In the genomic region with DNA sequence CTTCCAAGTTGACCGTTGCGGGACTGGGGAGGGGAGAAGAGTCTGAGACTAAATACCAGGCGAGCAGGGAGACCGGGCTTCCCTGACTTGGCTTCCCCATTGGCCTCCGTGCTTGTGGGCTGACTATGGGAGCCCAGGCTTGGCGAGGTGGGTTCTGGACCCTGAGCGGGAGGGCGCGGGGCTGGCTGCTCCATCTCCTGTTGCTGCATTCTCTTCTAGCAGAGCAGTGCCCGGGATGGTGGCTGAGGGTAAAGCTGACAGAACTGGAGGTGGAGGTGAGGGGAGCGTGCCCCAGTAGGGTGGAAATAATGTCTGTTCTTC, we compare ENCODE assay signal across 1 cellular context.
TF ChIP-seq lines count a peak whose summit lies in the region.

No MANE protein-coding gene starts in this region.

TF ChIP-seq in WTC11, 78 proteins besides CTCF, POLR2A, EP300 and RAD21 (continued from another document):
- TF ChIP-seq, protein P1, sequence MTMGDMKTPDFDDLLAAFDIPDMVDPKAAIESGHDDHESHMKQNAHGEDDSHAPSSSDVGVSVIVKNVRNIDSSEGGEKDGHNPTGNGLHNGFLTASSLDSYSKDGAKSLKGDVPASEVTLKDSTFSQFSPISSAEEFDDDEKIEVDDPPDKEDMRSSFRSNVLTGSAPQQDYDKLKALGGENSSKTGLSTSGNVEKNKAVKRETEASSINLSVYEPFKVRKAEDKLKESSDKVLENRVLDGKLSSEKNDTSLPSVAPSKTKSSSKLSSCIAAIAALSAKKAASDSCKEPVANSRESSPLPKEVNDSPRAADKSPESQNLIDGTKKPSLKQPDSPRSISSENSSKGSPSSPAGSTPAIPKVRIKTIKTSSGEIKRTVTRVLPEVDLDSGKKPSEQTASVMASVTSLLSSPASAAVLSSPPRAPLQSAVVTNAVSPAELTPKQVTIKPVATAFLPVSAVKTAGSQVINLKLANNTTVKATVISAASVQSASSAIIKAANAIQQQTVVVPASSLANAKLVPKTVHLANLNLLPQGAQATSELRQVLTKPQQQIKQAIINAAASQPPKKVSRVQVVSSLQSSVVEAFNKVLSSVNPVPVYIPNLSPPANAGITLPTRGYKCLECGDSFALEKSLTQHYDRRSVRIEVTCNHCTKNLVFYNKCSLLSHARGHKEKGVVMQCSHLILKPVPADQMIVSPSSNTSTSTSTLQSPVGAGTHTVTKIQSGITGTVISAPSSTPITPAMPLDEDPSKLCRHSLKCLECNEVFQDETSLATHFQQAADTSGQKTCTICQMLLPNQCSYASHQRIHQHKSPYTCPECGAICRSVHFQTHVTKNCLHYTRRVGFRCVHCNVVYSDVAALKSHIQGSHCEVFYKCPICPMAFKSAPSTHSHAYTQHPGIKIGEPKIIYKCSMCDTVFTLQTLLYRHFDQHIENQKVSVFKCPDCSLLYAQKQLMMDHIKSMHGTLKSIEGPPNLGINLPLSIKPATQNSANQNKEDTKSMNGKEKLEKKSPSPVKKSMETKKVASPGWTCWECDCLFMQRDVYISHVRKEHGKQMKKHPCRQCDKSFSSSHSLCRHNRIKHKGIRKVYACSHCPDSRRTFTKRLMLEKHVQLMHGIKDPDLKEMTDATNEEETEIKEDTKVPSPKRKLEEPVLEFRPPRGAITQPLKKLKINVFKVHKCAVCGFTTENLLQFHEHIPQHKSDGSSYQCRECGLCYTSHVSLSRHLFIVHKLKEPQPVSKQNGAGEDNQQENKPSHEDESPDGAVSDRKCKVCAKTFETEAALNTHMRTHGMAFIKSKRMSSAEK (CRISPR knock-in tag; IDR thresholded peaks at IDR 0.05; ENCODE audit: borderline replicate concordance): no peak
- TF ChIP-seq RELA (CRISPR knock-in tag; IDR thresholded peaks at IDR 0.05; ENCODE audit: borderline replicate concordance): no peak
- TF ChIP-seq, protein P2, sequence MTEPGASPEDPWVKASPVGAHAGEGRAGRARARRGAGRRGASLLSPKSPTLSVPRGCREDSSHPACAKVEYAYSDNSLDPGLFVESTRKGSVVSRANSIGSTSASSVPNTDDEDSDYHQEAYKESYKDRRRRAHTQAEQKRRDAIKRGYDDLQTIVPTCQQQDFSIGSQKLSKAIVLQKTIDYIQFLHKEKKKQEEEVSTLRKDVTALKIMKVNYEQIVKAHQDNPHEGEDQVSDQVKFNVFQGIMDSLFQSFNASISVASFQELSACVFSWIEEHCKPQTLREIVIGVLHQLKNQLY (CRISPR knock-in tag; IDR thresholded peaks at IDR 0.05): no peak
- TF ChIP-seq TEAD1 (CRISPR knock-in tag; IDR thresholded peaks at IDR 0.05): no peak
- no peak for TF ChIP-seq MYBL2 (CRISPR knock-in tag; IDR thresholded peaks at IDR 0.05)
- TF ChIP-seq, protein P3, sequence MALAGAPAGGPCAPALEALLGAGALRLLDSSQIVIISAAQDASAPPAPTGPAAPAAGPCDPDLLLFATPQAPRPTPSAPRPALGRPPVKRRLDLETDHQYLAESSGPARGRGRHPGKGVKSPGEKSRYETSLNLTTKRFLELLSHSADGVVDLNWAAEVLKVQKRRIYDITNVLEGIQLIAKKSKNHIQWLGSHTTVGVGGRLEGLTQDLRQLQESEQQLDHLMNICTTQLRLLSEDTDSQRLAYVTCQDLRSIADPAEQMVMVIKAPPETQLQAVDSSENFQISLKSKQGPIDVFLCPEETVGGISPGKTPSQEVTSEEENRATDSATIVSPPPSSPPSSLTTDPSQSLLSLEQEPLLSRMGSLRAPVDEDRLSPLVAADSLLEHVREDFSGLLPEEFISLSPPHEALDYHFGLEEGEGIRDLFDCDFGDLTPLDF (CRISPR knock-in tag; IDR thresholded peaks at IDR 0.05): no peak
- no peak for TF ChIP-seq ZBTB21 (CRISPR knock-in tag; IDR thresholded peaks at IDR 0.05; ENCODE audit: borderline replicate concordance)
- TF ChIP-seq TCF7 (CRISPR knock-in tag; IDR thresholded peaks at IDR 0.05; ENCODE audit: low read depth): no peak
- no peak for TF ChIP-seq ZNF232 (CRISPR knock-in tag; IDR thresholded peaks at IDR 0.05)
- no peak for TF ChIP-seq JUN (CRISPR knock-in tag; IDR thresholded peaks at IDR 0.05)
- no peak for TF ChIP-seq NFYB (CRISPR knock-in tag; conservative IDR thresholded peaks at IDR 0.05; ENCODE audit: low read depth)
